ENCODE assay signal across 22 cellular contexts in genomic region chr1:218516526-218516925, GRCh38.
"Had no signal": no experiment of that assay in that cellular context is flagged by ENCODE, and none has a peak within 500 bp of the region (broad histone marks: within the 10 kb centered on the region; RNA-seq: fewer than 3 reads in every experiment).

No MANE protein-coding gene starts in this region.

- H3K4me1 ChIP-seq: adrenal gland had no signal

- H3K27me3 ChIP-seq: adrenal gland, thyroid gland had no signal

- H3K9me3 ChIP-seq: adrenal gland, thyroid gland had no signal

- DNase-seq: activated CD4-positive, alpha-beta T cell treated with anti-CD3 and anti-CD28 coated beads, Interleukin-2, amount 50 U/mL, for 1 hour; activated CD4-positive, CD25-positive, alpha-beta regulatory T cell treated with anti-CD3 and anti-CD28 coated beads, Interleukin-2, amount 50 U/mL, for 72 hours; activated CD8-positive, alpha-beta memory T cell treated with anti-CD3 and anti-CD28 coated beads for 24 hours; activated effector memory CD4-positive, alpha-beta T cell treated with anti-CD3 and anti-CD28 coated beads, Interleukin-2, amount 50 U/mL, for 16 hours; activated T-cell treated with anti-CD3 and anti-CD28 coated beads, Interleukin-2, amount 50 U/mL, for 72 hours; adrenal gland; effector memory CD8-positive, alpha-beta T cell; foreskin melanocyte; hypothalamus; islet precursor cell; midbrain; nucleus accumbens; retina; stimulated activated CD4-positive, alpha-beta T cell treated with anti-CD3 and anti-CD28 coated beads, Interleukin-12 subunit alpha, Interleukin-12 subunit beta, amount 100 ng/mL, for 4 hours; stimulated activated CD4-positive, alpha-beta T cell treated with anti-CD3 and anti-CD28 coated beads, Interleukin-1b, Interleukin-23, amount 100 ng/mL, for 48 hours; stimulated activated CD8-positive, alpha-beta memory T cell treated with anti-CD3 and anti-CD28 coated beads, Interleukin-4, amount 100 ng/mL, for 48 hours; stimulated activated naive CD4-positive, alpha-beta T cell; T1000; thyroid gland had no signal

- H3K4me3 ChIP-seq: adrenal gland, lung, thyroid gland had no signal

- ATAC-seq: activated T-cell treated with anti-CD3 and anti-CD28 coated beads, Interleukin-2, amount 50 U/mL, for 72 hours; effector memory CD8-positive, alpha-beta T cell had no signal

- H3K27me3 Mint-ChIP-seq: effector memory CD8-positive, alpha-beta T cell had no signal

- H3K27ac ChIP-seq: adrenal gland, thyroid gland had no signal

- H3K4me1 Mint-ChIP-seq: activated naive CD4-positive, alpha-beta T cell treated with anti-CD3 and anti-CD28 coated beads, Interleukin-2, amount 50 U/mL, for 24 hours had no signal

- H3K4me3 Mint-ChIP-seq: activated naive CD4-positive, alpha-beta T cell treated with anti-CD3 and anti-CD28 coated beads, Interleukin-2, amount 50 U/mL, for 24 hours; activated T-cell treated with anti-CD3 and anti-CD28 coated beads, Interleukin-2, amount 50 U/mL, for 72 hours; effector memory CD8-positive, alpha-beta T cell; nephron had no signal

- H3K27ac Mint-ChIP-seq: activated naive CD4-positive, alpha-beta T cell treated with anti-CD3 and anti-CD28 coated beads, Interleukin-2, amount 50 U/mL, for 24 hours; activated T-cell treated with anti-CD3 and anti-CD28 coated beads, Interleukin-2, amount 50 U/mL, for 72 hours; effector memory CD8-positive, alpha-beta T cell had no signal

- H3K36me3 Mint-ChIP-seq: activated naive CD4-positive, alpha-beta T cell treated with anti-CD3 and anti-CD28 coated beads, Interleukin-2, amount 50 U/mL, for 24 hours had no signal

- H3K36me3 ChIP-seq: adrenal gland, thyroid gland had no signal
